In the genomic region with DNA sequence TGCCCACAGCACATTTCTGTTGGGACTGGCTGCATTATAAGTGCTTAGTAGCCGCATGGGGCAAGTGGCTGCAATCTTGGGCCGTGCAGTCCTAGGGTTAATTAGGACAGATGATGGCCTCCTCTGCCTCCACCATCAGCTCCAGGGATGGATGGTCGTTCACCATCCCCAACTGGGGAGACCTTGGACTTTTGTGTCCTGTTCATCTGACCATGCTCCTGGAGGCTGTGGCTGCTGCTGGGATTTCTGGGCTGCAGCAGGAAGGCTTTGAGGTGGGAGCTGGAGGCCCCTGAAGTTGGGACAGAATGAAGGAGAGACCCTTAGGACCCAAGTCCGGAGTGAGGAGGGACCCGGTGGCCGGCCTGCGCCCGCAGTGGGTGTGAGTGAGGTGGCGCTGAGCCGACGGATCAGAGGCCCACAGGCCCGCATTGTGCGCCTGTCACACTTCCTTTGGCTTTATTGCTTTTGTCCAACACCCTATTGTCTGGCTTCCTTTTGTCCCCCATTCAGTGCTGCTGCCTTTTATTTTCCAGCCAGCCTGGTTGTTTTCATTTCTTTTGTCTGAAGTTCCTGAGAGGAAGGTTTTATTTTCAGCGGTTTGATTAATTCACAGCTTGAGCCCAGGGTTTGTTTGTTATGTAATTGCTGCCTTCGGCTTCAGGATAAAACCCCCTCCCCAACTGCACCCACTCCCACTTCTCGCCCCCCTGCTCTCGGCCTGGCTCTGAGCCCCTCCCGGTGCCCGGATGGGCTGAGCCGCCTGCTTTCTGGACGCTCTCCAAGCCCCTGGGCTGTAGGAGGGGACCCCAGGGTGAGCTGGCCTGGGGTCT, we compare ENCODE assay signal across 1 cellular context.
A peak's percentile ranks its signal among the peaks of the same experiment; 100 is the strongest.
TF ChIP-seq lines count a peak whose summit lies in the region.

No MANE protein-coding gene starts in this region.

TF ChIP-seq in GM23338, 12 proteins besides CTCF, POLR2A, EP300 and RAD21:
- no peak for TF ChIP-seq NANOG (IDR thresholded peaks at IDR 0.05; ENCODE audit: borderline replicate concordance)
- TF ChIP-seq JUNB (IDR thresholded peaks at IDR 0.05; ENCODE audit: unreplicated experiment): no peak
- no peak for TF ChIP-seq EZH2 (IDR thresholded peaks at IDR 0.05; ENCODE audit: low read depth, unreplicated experiment)
- TF ChIP-seq CREB1 (CRISPR knock-in tag; IDR thresholded peaks at IDR 0.05; ENCODE audit: low read depth): 0 out of 2 replicates have a peak, but pooled peaks have one; percentile 10
- TF ChIP-seq EZH2phosphoT487 (IDR thresholded peaks at IDR 0.05; ENCODE audit: unreplicated experiment): no peak
- no peak for TF ChIP-seq ZNF331 (CRISPR knock-in tag; IDR thresholded peaks at IDR 0.05; ENCODE audit: low read depth)
- TF ChIP-seq, protein P1, sequence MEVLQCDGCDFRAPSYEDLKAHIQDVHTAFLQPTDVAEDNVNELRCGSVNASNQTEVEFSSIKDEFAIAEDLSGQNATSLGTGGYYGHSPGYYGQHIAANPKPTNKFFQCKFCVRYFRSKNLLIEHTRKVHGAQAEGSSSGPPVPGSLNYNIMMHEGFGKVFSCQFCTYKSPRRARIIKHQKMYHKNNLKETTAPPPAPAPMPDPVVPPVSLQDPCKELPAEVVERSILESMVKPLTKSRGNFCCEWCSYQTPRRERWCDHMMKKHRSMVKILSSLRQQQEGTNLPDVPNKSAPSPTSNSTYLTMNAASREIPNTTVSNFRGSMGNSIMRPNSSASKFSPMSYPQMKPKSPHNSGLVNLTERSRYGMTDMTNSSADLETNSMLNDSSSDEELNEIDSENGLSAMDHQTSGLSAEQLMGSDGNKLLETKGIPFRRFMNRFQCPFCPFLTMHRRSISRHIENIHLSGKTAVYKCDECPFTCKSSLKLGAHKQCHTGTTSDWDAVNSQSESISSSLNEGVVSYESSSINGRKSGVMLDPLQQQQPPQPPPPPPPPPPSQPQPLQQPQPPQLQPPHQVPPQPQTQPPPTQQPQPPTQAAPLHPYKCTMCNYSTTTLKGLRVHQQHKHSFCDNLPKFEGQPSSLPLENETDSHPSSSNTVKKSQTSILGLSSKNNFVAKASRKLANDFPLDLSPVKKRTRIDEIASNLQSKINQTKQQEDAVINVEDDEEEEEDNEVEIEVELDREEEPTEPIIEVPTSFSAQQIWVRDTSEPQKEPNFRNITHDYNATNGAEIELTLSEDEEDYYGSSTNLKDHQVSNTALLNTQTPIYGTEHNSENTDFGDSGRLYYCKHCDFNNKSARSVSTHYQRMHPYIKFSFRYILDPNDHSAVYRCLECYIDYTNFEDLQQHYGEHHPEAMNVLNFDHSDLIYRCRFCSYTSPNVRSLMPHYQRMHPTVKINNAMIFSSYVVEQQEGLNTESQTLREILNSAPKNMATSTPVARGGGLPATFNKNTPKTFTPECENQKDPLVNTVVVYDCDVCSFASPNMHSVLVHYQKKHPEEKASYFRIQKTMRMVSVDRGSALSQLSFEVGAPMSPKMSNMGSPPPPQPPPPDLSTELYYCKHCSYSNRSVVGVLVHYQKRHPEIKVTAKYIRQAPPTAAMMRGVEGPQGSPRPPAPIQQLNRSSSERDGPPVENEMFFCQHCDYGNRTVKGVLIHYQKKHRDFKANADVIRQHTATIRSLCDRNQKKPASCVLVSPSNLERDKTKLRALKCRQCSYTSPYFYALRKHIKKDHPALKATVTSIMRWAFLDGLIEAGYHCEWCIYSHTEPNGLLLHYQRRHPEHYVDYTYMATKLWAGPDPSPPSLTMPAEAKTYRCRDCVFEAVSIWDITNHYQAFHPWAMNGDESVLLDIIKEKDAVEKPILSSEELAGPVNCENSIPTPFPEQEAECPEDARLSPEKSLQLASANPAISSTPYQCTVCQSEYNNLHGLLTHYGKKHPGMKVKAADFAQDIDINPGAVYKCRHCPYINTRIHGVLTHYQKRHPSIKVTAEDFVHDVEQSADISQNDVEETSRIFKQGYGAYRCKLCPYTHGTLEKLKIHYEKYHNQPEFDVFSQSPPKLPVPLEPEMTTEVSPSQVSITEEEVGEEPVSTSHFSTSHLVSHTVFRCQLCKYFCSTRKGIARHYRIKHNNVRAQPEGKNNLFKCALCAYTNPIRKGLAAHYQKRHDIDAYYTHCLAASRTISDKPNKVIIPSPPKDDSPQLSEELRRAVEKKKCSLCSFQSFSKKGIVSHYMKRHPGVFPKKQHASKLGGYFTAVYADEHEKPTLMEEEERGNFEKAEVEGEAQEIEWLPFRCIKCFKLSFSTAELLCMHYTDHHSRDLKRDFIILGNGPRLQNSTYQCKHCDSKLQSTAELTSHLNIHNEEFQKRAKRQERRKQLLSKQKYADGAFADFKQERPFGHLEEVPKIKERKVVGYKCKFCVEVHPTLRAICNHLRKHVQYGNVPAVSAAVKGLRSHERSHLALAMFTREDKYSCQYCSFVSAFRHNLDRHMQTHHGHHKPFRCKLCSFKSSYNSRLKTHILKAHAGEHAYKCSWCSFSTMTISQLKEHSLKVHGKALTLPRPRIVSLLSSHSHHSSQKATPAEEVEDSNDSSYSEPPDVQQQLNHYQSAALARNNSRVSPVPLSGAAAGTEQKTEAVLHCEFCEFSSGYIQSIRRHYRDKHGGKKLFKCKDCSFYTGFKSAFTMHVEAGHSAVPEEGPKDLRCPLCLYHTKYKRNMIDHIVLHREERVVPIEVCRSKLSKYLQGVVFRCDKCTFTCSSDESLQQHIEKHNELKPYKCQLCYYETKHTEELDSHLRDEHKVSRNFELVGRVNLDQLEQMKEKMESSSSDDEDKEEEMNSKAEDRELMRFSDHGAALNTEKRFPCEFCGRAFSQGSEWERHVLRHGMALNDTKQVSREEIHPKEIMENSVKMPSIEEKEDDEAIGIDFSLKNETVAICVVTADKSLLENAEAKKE (CRISPR knock-in tag; IDR thresholded peaks at IDR 0.05): peak; percentile 74; the same call in 1 of the 2 replicates
- TF ChIP-seq POLR2AphosphoS5 (IDR thresholded peaks at IDR 0.05; ENCODE audit: low read depth): no peak
- TF ChIP-seq, protein P2, sequence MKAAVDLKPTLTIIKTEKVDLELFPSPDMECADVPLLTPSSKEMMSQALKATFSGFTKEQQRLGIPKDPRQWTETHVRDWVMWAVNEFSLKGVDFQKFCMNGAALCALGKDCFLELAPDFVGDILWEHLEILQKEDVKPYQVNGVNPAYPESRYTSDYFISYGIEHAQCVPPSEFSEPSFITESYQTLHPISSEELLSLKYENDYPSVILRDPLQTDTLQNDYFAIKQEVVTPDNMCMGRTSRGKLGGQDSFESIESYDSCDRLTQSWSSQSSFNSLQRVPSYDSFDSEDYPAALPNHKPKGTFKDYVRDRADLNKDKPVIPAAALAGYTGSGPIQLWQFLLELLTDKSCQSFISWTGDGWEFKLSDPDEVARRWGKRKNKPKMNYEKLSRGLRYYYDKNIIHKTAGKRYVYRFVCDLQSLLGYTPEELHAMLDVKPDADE (IDR thresholded peaks at IDR 0.05): peak; percentile 30; the same call in 1 of the 2 replicates
